Comparison of ENCODE assay signal across 26 cellular contexts in genomic region chr3:141126661-141127343, GRCh38.
"Had no signal": no experiment of that assay in that cellular context is flagged by ENCODE, and none has a peak within 500 bp of the region (broad histone marks: within the 10 kb centered on the region; RNA-seq: fewer than 3 reads in every experiment).

No MANE protein-coding gene starts in this region.

- H3K27ac Mint-ChIP-seq: activated CD4-positive, alpha-beta memory T cell treated with anti-CD3 and anti-CD28 coated beads, Interleukin-2, amount 10 ng/mL, durations not matched to agents 7 days and 5 days; activated CD4-positive, alpha-beta T cell treated with anti-CD3 and anti-CD28 coated beads, Interleukin-2, amount 10 ng/mL, durations not matched to agents 7 days and 5 days; activated naive CD8-positive, alpha-beta T cell treated with anti-CD3 and anti-CD28 coated beads, Interleukin-2, amount 50 U/mL, for 24 hours; activated T-helper 17 cell treated with anti-CD3 and anti-CD28 coated beads, Interleukin-2, amount 50 U/mL, for 72 hours; memory B cell; natural killer cell; WTC11 had no signal

- ATAC-seq: activated naive CD8-positive, alpha-beta T cell treated with anti-CD3 and anti-CD28 coated beads, Interleukin-2, amount 50 U/mL, for 24 hours; activated T-cell treated with anti-CD3 and anti-CD28 coated beads, Interleukin-2, amount 50 U/mL, for 4 hours; activated T-helper 17 cell treated with anti-CD3 and anti-CD28 coated beads, Interleukin-2, amount 50 U/mL, for 72 hours; left colon; natural killer cell; psoas muscle; WTC11 had no signal

- H3K27ac ChIP-seq: colonic mucosa, hepatocyte, parathyroid adenoma, psoas muscle, upper lobe of left lung had no signal

- H3K4me1 ChIP-seq: colonic mucosa, upper lobe of left lung had no signal

- H3K36me3 ChIP-seq: colonic mucosa, gastrocnemius medialis, upper lobe of left lung had no signal

- H3K36me3 Mint-ChIP-seq: memory B cell, natural killer cell had no signal

- H3K9me3 Mint-ChIP-seq: activated CD4-positive, alpha-beta memory T cell treated with anti-CD3 and anti-CD28 coated beads, Interleukin-2, amount 10 ng/mL, durations not matched to agents 7 days and 5 days; activated CD4-positive, alpha-beta T cell treated with anti-CD3 and anti-CD28 coated beads, Interleukin-2, amount 10 ng/mL, durations not matched to agents 7 days and 5 days; activated naive CD8-positive, alpha-beta T cell treated with anti-CD3 and anti-CD28 coated beads, Interleukin-2, amount 50 U/mL, for 24 hours; activated T-cell treated with anti-CD3 and anti-CD28 coated beads, Interleukin-2, amount 50 U/mL, for 4 hours; activated T-helper 17 cell treated with anti-CD3 and anti-CD28 coated beads, Interleukin-2, amount 50 U/mL, for 72 hours; natural killer cell had no signal

- H3K9me3 ChIP-seq: colonic mucosa, gastrocnemius medialis, psoas muscle, upper lobe of left lung had no signal

- H3K4me3 Mint-ChIP-seq: activated CD4-positive, alpha-beta memory T cell treated with anti-CD3 and anti-CD28 coated beads, Interleukin-2, amount 10 ng/mL, durations not matched to agents 7 days and 5 days; activated CD4-positive, alpha-beta T cell treated with anti-CD3 and anti-CD28 coated beads, Interleukin-2, amount 10 ng/mL, durations not matched to agents 7 days and 5 days; activated naive CD8-positive, alpha-beta T cell treated with anti-CD3 and anti-CD28 coated beads, Interleukin-2, amount 50 U/mL, for 24 hours; activated T-cell treated with anti-CD3 and anti-CD28 coated beads, Interleukin-2, amount 50 U/mL, for 4 hours; activated T-helper 17 cell treated with anti-CD3 and anti-CD28 coated beads, Interleukin-2, amount 50 U/mL, for 72 hours; memory B cell; natural killer cell; WTC11 had no signal

- DNase-seq: activated CD4-positive, alpha-beta memory T cell treated with anti-CD3 and anti-CD28 coated beads, Interleukin-2, amount 10 ng/mL, durations not matched to agents 7 days and 5 days; activated CD4-positive, alpha-beta T cell treated with anti-CD3 and anti-CD28 coated beads for 1 hour; activated CD4-positive, alpha-beta T cell treated with anti-CD3 and anti-CD28 coated beads, Interleukin-2, amount 10 ng/mL, durations not matched to agents 7 days and 5 days; activated CD8-positive, alpha-beta memory T cell treated with anti-CD3 and anti-CD28 coated beads, Interleukin-2, amount 50 U/mL, for 48 hours; activated gamma-delta T cell treated with Interleukin-2 at 50 U/mL for 16 hours; activated naive CD4-positive, alpha-beta T cell treated with anti-CD3 and anti-CD28 coated beads, Interleukin-2, amount 50 U/mL, for 16 hours; activated naive CD8-positive, alpha-beta T cell treated with anti-CD3 and anti-CD28 coated beads, Interleukin-2, amount 50 U/mL, for 24 hours; activated T-cell treated with anti-CD3 and anti-CD28 coated beads, Interleukin-2, amount 50 U/mL, for 4 hours; amygdala; colonic mucosa; effector memory CD4-positive, alpha-beta T cell; gastrocnemius medialis; kidney; left colon; natural killer cell; psoas muscle; stimulated activated CD4-positive, alpha-beta T cell treated with anti-CD3 and anti-CD28 coated beads, Interleukin-15, amount 100 ng/mL, for 24 hours; stimulated activated naive CD4-positive, alpha-beta T cell treated with Interleukin-2 at 50 U/mL for 16 hours; T-helper 2 cell; upper lobe of left lung had no signal

- H3K4me3 ChIP-seq: colonic mucosa, gastrocnemius medialis, hepatocyte, psoas muscle, smooth muscle cell, upper lobe of left lung had no signal

- H3K27me3 ChIP-seq: colonic mucosa, gastrocnemius medialis, hepatocyte, upper lobe of left lung had no signal

- H3K4me1 Mint-ChIP-seq: activated CD4-positive, alpha-beta memory T cell treated with anti-CD3 and anti-CD28 coated beads, Interleukin-2, amount 10 ng/mL, durations not matched to agents 7 days and 5 days; activated CD4-positive, alpha-beta T cell treated with anti-CD3 and anti-CD28 coated beads, Interleukin-2, amount 10 ng/mL, durations not matched to agents 7 days and 5 days; activated naive CD8-positive, alpha-beta T cell treated with anti-CD3 and anti-CD28 coated beads, Interleukin-2, amount 50 U/mL, for 24 hours; activated T-helper 17 cell treated with anti-CD3 and anti-CD28 coated beads, Interleukin-2, amount 50 U/mL, for 72 hours; memory B cell; WTC11 had no signal
